Comparison of ENCODE assay signal across 8 cellular contexts in the genomic region with DNA sequence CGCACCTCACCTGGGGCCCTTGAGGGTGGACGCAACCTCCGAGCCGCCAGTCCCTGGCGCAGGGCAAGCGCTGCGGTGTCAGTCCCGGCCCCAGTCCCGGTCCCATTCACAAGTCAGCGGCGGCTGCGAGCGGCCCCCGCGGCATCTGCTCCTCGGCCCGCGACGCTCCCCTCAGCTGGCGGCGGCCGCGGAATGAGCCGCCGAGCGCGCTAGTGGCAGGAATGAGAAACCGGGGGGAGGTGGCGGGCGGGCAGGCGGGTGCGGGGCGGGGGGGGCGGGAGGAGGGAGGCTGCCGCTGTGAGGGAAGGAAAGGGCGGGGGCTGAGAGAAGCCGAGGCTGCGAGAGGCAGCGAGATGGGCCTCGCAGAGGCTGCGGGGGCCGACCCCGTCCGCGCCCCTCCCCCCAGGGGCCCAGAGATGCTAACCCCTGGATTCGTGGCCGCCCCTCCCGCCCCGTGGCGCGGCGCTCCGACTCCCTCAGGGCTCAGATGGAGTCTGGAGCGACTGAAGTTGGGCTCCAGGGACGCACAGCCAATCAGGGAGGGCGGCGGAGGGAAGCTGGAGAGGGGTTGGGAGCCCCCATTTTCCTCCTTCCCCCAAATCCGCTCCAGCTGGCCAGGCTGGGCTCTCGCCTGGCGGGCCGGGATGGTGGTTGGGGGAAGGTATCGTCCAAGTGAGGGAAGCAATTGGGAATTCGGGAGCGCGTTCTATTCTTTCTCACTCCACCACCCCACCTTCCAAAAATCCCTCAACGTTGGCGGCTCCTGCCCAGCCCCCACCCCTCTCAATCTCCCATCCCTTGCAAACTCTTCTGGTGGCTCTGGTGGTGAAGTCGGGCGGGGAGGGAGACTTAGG. TPM values are rescaled to one million over a fixed set of nuclear protein-coding genes. Genes with fewer than 3 reads are reported as not detected.
DNase-seq lines count a peak whose midpoint lies in the region; ATAC-seq and TF ChIP-seq lines count a peak whose summit lies in the region.

A gene with protein sequence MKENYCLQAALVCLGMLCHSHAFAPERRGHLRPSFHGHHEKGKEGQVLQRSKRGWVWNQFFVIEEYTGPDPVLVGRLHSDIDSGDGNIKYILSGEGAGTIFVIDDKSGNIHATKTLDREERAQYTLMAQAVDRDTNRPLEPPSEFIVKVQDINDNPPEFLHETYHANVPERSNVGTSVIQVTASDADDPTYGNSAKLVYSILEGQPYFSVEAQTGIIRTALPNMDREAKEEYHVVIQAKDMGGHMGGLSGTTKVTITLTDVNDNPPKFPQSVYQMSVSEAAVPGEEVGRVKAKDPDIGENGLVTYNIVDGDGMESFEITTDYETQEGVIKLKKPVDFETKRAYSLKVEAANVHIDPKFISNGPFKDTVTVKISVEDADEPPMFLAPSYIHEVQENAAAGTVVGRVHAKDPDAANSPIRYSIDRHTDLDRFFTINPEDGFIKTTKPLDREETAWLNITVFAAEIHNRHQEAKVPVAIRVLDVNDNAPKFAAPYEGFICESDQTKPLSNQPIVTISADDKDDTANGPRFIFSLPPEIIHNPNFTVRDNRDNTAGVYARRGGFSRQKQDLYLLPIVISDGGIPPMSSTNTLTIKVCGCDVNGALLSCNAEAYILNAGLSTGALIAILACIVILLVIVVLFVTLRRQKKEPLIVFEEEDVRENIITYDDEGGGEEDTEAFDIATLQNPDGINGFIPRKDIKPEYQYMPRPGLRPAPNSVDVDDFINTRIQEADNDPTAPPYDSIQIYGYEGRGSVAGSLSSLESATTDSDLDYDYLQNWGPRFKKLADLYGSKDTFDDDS (minus strand): TSS at position 194 of the 854 bp plus-strand sequence. CDS start 117,194 bp downstream, outside the sequence.

- peak within 1 kb of the TSS; percentile 63 to 89 (median 80) for H3K27ac ChIP-seq in heart right ventricle

- WGBS in heart right ventricle, 2 donors: 1% methylated on average over 48 to 68 of the region's 69 CpGs

- H3K9me3 ChIP-seq in adipocyte (ENCODE audit: control insufficient read depth, low read length) (no peaks in the 10 kb centered on the region), heart right ventricle (no peaks in the 10 kb centered on the region)

- H3K9ac ChIP-seq in adipocyte (ENCODE audit: low read length): peak within 1 kb of the TSS; percentile 95

- H3K4me3 ChIP-seq in adipocyte (ENCODE audit: low read length): peak within 1 kb of the TSS; percentile 91
- H3K4me3 ChIP-seq in heart right ventricle: peak within 1 kb of the TSS; percentile 45 to 72 (median 64)

- intact Hi-C loops in heart right ventricle (cut with DNase I) (loop anchor here in 5 of 10 donors (5.0 to 10.0 kb wide), 6 partner anchors 55 to 1150 kb away; no protein-coding TSS in a partner anchor), posterior cingulate gyrus (cut with DNase I) (loop anchor here (5.0 kb wide), 1 partner anchor 1150 kb away; no protein-coding TSS in a partner anchor)

- H3K36me3 ChIP-seq in adipocyte (ENCODE audit: control insufficient read depth, insufficient read depth, low read length, severe bottlenecking) (no peaks in the 10 kb centered on the region), heart right ventricle (no peaks in the 10 kb centered on the region)

- ATAC-seq in heart right ventricle (peak; percentile 48 to 71 (median 54)), HG02884 (IDR thresholded peaks at IDR 0.05; ENCODE audit: unreplicated experiment) (no peak), HG02642 (IDR thresholded peaks at IDR 0.05; ENCODE audit: poor library complexity, unreplicated experiment) (no peak)

- DNase-seq in D341Med (ENCODE audit: low spot score) (peak; percentile 66), adipocyte (ENCODE audit: low read depth) (peak; percentile 95), heart right ventricle (peak; percentile 53 to 72), posterior cingulate gyrus (peak; percentile 48 to 93 (median 60)), DMS153 (lab: John Stamatoyannopoulos, UW) (no peak), NCI-H2107 (lab: John Stamatoyannopoulos, UW) (no peak)

- H3K27me3 ChIP-seq in adipocyte (replicated peaks; ENCODE audit: control insufficient read depth, insufficient read depth, low read length) (no peaks in the 10 kb centered on the region), heart right ventricle (peaks cover 0 to 59% (median 30%) of the 10 kb centered on the region in 7 donors)

- peak in 7 of 9 donors; percentile 13 to 47 (median 44) for TF ChIP-seq CTCF in heart right ventricle (IDR thresholded peaks at IDR 0.05)

- H3K4me1 ChIP-seq in adipocyte (ENCODE audit: control insufficient read depth, insufficient read depth, low read length) (peaks cover 51% of the 10 kb centered on the region), heart right ventricle (peaks cover 0 to 35% (median 15%) of the 10 kb centered on the region in 9 donors)

RNA-seq across cellular contexts. Expression of the gene that starts here (rescaled TPM):
- total RNA-seq in heart right ventricle: 10 to 100 TPM in 5 of 10 donors, 1 to 10 TPM in 5; 4.0 to 29.6 (median 8.5) TPM
- 1 to 10 TPM; 1.7 to 3.2 TPM for polyA plus RNA-seq in heart right ventricle

Comparison
In these comparisons a context has a peak if more than half of its experiments do, and no peak if none do; other contexts are left out.
1. DNase-seq: peak in D341Med (single experiment), adipocyte (single experiment), heart right ventricle (2 of 2) and posterior cingulate gyrus (10 of 10); none in DMS153 (single experiment) and NCI-H2107 (single experiment).
2. ATAC-seq: peak in heart right ventricle (8 of 8); none in HG02884 (single experiment) and HG02642 (single experiment).